Comparison of ENCODE assay signal across 8 cellular contexts in the genomic region with DNA sequence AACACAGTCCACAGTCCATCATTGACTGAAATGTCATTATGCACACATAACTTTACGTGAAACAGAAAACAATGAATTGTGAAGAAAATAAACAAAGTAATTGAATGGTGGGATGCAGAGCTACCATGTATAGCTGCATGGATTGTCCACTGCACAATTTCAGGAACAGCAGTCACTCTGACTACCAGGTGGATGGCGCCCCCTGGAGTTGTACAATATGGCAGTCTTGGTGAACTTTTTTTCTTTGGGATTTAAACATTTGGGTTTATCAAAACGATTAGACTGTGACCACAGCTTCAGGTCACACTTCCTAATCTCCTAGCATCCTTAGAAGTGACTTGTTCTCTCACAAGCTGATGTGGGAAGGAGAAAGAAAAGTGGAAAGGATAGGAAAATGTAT. TPM values are rescaled to one million over a fixed set of nuclear protein-coding genes. Genes with fewer than 3 reads are reported as not detected.
DNase-seq lines count a peak whose midpoint lies in the region; ATAC-seq and TF ChIP-seq lines count a peak whose summit lies in the region.

No MANE protein-coding gene starts in this region.

- H3K36me3 ChIP-seq in A673 (ENCODE audit: insufficient read depth, low read length, poor library complexity, severe bottlenecking) (no peaks in the 10 kb centered on the region), esophagus squamous epithelium (no peaks in the 10 kb centered on the region)

- POLR2A ChIA-PET in A673 (lab: Charles Lee; ENCODE audit: low non-redundant PET), result interaction anchor here (0.5 to 0.6 kb wide), 2 partner anchors 487 to 625 kb away, joined by 3 read pairs; no protein-coding TSS in a partner anchor

- no peak for TF ChIP-seq POLR2A in esophagus squamous epithelium (IDR thresholded peaks at IDR 0.05)

- CTCF ChIA-PET in A673 (lab: Charles Lee), result interaction anchor here (0.6 to 1.9 kb wide), 7 partner anchors 18 to 510 kb away, joined by 3 to 20 read pairs (median 4); no protein-coding TSS in a partner anchor

- DNase-seq in A673 (ENCODE audit: low spot score) (peak; percentile 73), GM10266 (ENCODE audit: extremely low spot score) (no peak), SK-MEL-5 (ENCODE audit: low read depth, low spot score) (peak; percentile 62), esophagus squamous epithelium (lab: John Stamatoyannopoulos, UW) (no peak), posterior vena cava (ENCODE audit: low spot score) (peak; percentile 85), HuH-7.5 (ENCODE audit: low spot score) (no peak)

- no peak overlapping the region for H3K4me3 ChIP-seq in A673 (ENCODE audit: low read depth, low read length, poor library complexity, severe bottlenecking)
- H3K4me3 ChIP-seq in esophagus squamous epithelium, result no peak overlapping the region

- H3K9me3 ChIP-seq in A673 (ENCODE audit: low read depth, low read length, poor library complexity, severe bottlenecking) (no peaks in the 10 kb centered on the region), esophagus squamous epithelium (no peaks in the 10 kb centered on the region)

- H3K4me1 ChIP-seq in A673 (ENCODE audit: insufficient read depth, low read length, poor library complexity, severe bottlenecking), result peaks cover 39% of the 10 kb centered on the region
- peaks cover 0 to 13% (median 0%) of the 10 kb centered on the region in 3 donors for H3K4me1 ChIP-seq in esophagus squamous epithelium

- WGBS in esophagus squamous epithelium, 2 donors, result 59 to 62% methylated on average over 3 of the region's 3 CpGs

- no peak for ATAC-seq in HG02884 (IDR thresholded peaks at IDR 0.05; ENCODE audit: unreplicated experiment)
- no peak for ATAC-seq in GM19395 (IDR thresholded peaks at IDR 0.05; ENCODE audit: unreplicated experiment)

- intact Hi-C loops in A673 (cut with micrococcal nuclease; ENCODE audit: unreplicated experiment) (loop anchor here (1.0 to 10.0 kb wide), 2 partner anchors 135 to 373 kb away; a partner anchor contains a TSS), esophagus squamous epithelium (cut with DNase I) (no loop called here), posterior vena cava (cut with DNase I) (loop anchor here in 1 of 2 donors (10.0 kb wide), 1 partner anchor 375 kb away; no protein-coding TSS in a partner anchor)

- H3K27me3 ChIP-seq in A673 (replicated peaks; ENCODE audit: insufficient read depth, low read depth, low read length, poor library complexity) (no peaks in the 10 kb centered on the region), esophagus squamous epithelium (no peaks in the 10 kb centered on the region)

- peak; percentile 85 for TF ChIP-seq CTCF in A673 (conservative IDR thresholded peaks at IDR 0.05; ENCODE audit: low read depth, low read length)
- TF ChIP-seq CTCF in GM10266 (IDR thresholded peaks at IDR 0.05; ENCODE audit: control insufficient read depth, insufficient read depth, low read depth, missing control alignments), result peak; percentile 41
- peak; percentile 14 to 51 (median 32) for TF ChIP-seq CTCF in esophagus squamous epithelium (IDR thresholded peaks at IDR 0.05)

- no peak overlapping the region for H3K27ac ChIP-seq in A673 (ENCODE audit: low read depth, low read length, poor library complexity, severe bottlenecking)
- no peak overlapping the region for H3K27ac ChIP-seq in esophagus squamous epithelium

- BruUV-seq in A673 (replicated peaks; lab: Mats Ljungman, UMichigan), result no TSS peak

- in situ Hi-C loops in SK-MEL-5 (cut with HindIII; ENCODE audit: low pct_unique_long_range_greater_than_20kb, low sequenced_read_pairs), result loop anchor here (25.0 kb wide), 1 partner anchor 382 kb away; no protein-coding TSS in a partner anchor

RNA-seq across cellular contexts. Expression of a gene that starts 48.9 kb away (rescaled TPM):
- 331 and 351 TPM in 2 replicates for total RNA-seq in A673 (2021)
- total RNA-seq in SK-MEL-5 (2014; rRNA removed; shearing (Covaris generic)), result 77.9 and 90.2 TPM in 2 replicates
- 45.8 and 65.5 TPM in 2 replicates for polyA plus RNA-seq in SK-MEL-5 (2015; cell fraction: cytosol; rRNA removed)
- 30.4 and 41.2 TPM in 2 replicates for polyA plus RNA-seq in SK-MEL-5 (2015; cell fraction: nucleus; rRNA removed)
- 10 to 100 TPM; 28.5 to 90.4 (median 51.3) TPM for total RNA-seq in esophagus squamous epithelium
- 100 to 1,000 TPM in 1 of 2 donors, 10 to 100 TPM in 1; 95.2 to 102 TPM for total RNA-seq in posterior vena cava

Comparison
In these comparisons a context has a peak if more than half of its experiments do, and no peak if none do; other contexts are left out.
1. DNase-seq: peak in A673 (single experiment), SK-MEL-5 (single experiment) and posterior vena cava (single experiment); none in GM10266 (single experiment), esophagus squamous epithelium (single experiment) and HuH-7.5 (single experiment).
2. CTCF ChIP-seq: peak in every context shown above with its lines; median percentile 85 in A673; 41 in GM10266; 32 in esophagus squamous epithelium.